Comparison of ENCODE assay signal across 14 cellular contexts in the genomic region with DNA sequence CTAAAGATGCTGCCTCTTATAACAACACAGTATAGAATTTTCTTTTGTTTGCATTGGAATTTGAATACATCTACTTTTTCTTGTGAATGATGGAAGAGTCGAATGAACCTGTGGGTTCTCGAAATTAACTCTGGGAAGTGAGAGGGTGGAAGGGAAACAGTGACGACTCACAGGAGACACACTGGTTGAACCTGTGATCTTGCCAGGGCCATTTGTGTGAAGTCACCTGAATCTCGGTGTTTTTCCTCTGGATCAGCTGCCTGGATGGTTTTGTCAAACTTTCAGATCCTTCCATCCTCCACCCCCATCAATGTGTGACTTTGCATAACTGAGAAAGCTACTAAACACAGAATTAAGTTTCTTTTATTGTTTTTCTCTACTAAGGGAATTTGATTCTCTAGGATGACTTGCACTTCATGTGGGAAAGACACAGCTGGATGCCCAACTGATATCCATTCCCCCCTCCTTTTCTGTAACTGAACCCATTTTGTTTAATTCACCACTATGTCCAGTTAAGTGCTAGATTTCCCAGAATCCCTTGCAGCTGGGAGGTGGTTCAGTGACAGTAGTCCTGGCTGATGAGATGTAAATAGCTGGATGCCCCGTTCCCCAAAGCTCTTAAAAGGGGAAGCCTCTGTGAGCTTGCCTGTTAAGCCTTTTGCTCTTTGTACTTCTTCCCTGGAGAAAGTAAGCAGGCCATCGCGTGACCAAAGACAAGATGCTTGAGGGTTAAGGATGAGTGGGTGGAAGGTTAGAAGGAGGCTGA. TPM values are rescaled to one million over a fixed set of nuclear protein-coding genes. Genes with fewer than 3 reads are reported as not detected.
DNase-seq lines count a peak whose midpoint lies in the region; ATAC-seq and TF ChIP-seq lines count a peak whose summit lies in the region.
"Had no signal": no experiment of that assay in that cellular context is flagged by ENCODE, and none has a peak within 500 bp of the region (broad histone marks: within the 10 kb centered on the region; RNA-seq: fewer than 3 reads in every experiment).

No MANE protein-coding gene starts in this region.

- ATAC-seq in GM18858 (IDR thresholded peaks at IDR 0.05; ENCODE audit: unreplicated experiment) = no peak
- no peak for ATAC-seq in left lobe of liver
- ATAC-seq in HG03457 (IDR thresholded peaks at IDR 0.05; ENCODE audit: unreplicated experiment) = no peak

- DNase-seq in left ventricle myocardium inferior (no peak), right atrium auricular region (ENCODE audit: low spot score) (no peak), OCI-M1 (lab: John Stamatoyannopoulos, UW) (peak; percentile 35), fibroblast of peridontal ligament (ENCODE audit: extremely low read depth) (peak; percentile 33), thyroid gland (peak in 1 of 2 donors; percentile 52), left lobe of liver (ENCODE audit: low spot score) (no peak)
- DNase-seq: activated CD8-positive, alpha-beta memory T cell treated with anti-CD3 and anti-CD28 coated beads for 24 hours; DMS 273 treated with DMSO at 0.1 percent for 48 hours; NCI-H2227 treated with DMSO at 0.1 percent for 48 hours; stimulated activated CD4-positive, alpha-beta T cell treated with anti-CD3 and anti-CD28 coated beads, Interleukin-4, amount 100 ng/mL, for 4 hours had no signal

- intact Hi-C loops in left ventricle myocardium inferior (cut with micrococcal nuclease) = no loop called here
- intact Hi-C loops in thyroid gland (cut with DNase I) = no loop called here

- peak overlapping the region; percentile 96 for H3K27ac ChIP-seq in left ventricle myocardium inferior (replicated peaks)
- no peak overlapping the region for H3K27ac ChIP-seq in right atrium auricular region
- peak overlapping the region; percentile 8 to 97 (median 45) for H3K27ac ChIP-seq in thyroid gland
- H3K27ac ChIP-seq: neutrophil, VCaP had no signal

- H3K4me3 ChIP-seq in left ventricle myocardium inferior (no peak overlapping the region), right atrium auricular region (no peak overlapping the region), thyroid gland (replicated peaks in 1 of 3) (no peak overlapping the region)

- TF ChIP-seq POLR2A in thyroid gland (IDR thresholded peaks at IDR 0.05) = no peak

- H3K9me3 ChIP-seq in left ventricle myocardium inferior (replicated peaks) (no peaks in the 10 kb centered on the region), right atrium auricular region (no peaks in the 10 kb centered on the region), thyroid gland (no peaks in the 10 kb centered on the region)
- H3K9me3 ChIP-seq: neutrophil had no signal

- no peak for TF ChIP-seq CTCF in left ventricle myocardium inferior (IDR thresholded peaks at IDR 0.05; ENCODE audit: borderline replicate concordance)
- TF ChIP-seq CTCF in right atrium auricular region (IDR thresholded peaks at IDR 0.05) = no peak
- TF ChIP-seq CTCF in thyroid gland (IDR thresholded peaks at IDR 0.05) = no peak

- H3K4me1 ChIP-seq in left ventricle myocardium inferior (peaks cover 99% of the 10 kb centered on the region), right atrium auricular region (peaks cover 0 to 67% of the 10 kb centered on the region in 2 donors), thyroid gland (peaks cover 18 to 29% of the 10 kb centered on the region in 2 donors)

- H3K36me3 ChIP-seq in left ventricle myocardium inferior = no peaks in the 10 kb centered on the region
- H3K36me3 ChIP-seq in right atrium auricular region = no peaks in the 10 kb centered on the region
- no peaks in the 10 kb centered on the region for H3K36me3 ChIP-seq in thyroid gland
- H3K36me3 ChIP-seq: neutrophil had no signal

- no peaks in the 10 kb centered on the region for H3K27me3 ChIP-seq in left ventricle myocardium inferior (ENCODE audit: low read depth)
- no peaks in the 10 kb centered on the region for H3K27me3 ChIP-seq in right atrium auricular region
- no peaks in the 10 kb centered on the region for H3K27me3 ChIP-seq in thyroid gland
- H3K27me3 ChIP-seq: neutrophil had no signal

- 64 to 75% methylated on average over 7 of the region's 7 CpGs for whole genome bisulfite sequencing in thyroid gland, 2 donors

RNA-seq across cellular contexts. Expression of gene PPFIBP1, which starts 6.3 kb away (rescaled TPM):
- total RNA-seq in left ventricle myocardium inferior = 258 TPM
- total RNA-seq in right atrium auricular region = 10 to 100 TPM; 65.2 to 66.0 TPM
- total RNA-seq in thyroid gland = 100 to 1,000 TPM; 135 to 199 (median 167) TPM
- 34.9 TPM for total RNA-seq in left lobe of liver

Comparison
In these comparisons a context has a peak if more than half of its experiments do, and no peak if none do; other contexts are left out.
1. H3K27ac ChIP-seq: peak in left ventricle myocardium inferior (single experiment) and thyroid gland (3 of 3); none in right atrium auricular region (0 of 2).
2. DNase-seq: peak in OCI-M1 (single experiment) and fibroblast of peridontal ligament (single experiment); none in left ventricle myocardium inferior (single experiment), right atrium auricular region (single experiment) and left lobe of liver (single experiment).